14 cellular contexts compared by ENCODE assay signal in genomic region chr9:36164989-36165388, GRCh38. TPM values are rescaled to one million over a fixed set of nuclear protein-coding genes. Genes with fewer than 3 reads are reported as not detected.
DNase-seq lines count a peak whose midpoint lies in the region; ATAC-seq and TF ChIP-seq lines count a peak whose summit lies in the region.
"Had no signal": no experiment of that assay in that cellular context is flagged by ENCODE, and none has a peak within 500 bp of the region (broad histone marks: within the 10 kb centered on the region; RNA-seq: fewer than 3 reads in every experiment).

No MANE protein-coding gene starts in this region.

- TF ChIP-seq EP300 in stomach (IDR thresholded peaks at IDR 0.05) = no peak

- no peak overlapping the region for H4K5ac ChIP-seq in mesendoderm (ENCODE audit: low read length)

- no peaks in the 10 kb centered on the region for H3K79me1 ChIP-seq in mesendoderm (ENCODE audit: low read length)

- H3K27ac ChIP-seq in mesendoderm (ENCODE audit: low read depth, low read length) (no peak overlapping the region), stomach (peak overlapping the region in 3 of 5 donors; percentile 57 to 83 (median 77)), colonic mucosa (no peak overlapping the region)
- H3K27ac ChIP-seq: PC-9 had no signal

- H3K27me3 ChIP-seq in mesendoderm (ENCODE audit: insufficient read depth, low read length, poor library complexity) = no peaks in the 10 kb centered on the region
- peaks cover 0 to 6% (median 0%) of the 10 kb centered on the region in 3 donors for H3K27me3 ChIP-seq in stomach
- H3K27me3 ChIP-seq in colonic mucosa = no peaks in the 10 kb centered on the region

- H2BK5ac ChIP-seq in mesendoderm (ENCODE audit: low read length) = no peak overlapping the region

- H3K79me2 ChIP-seq in mesendoderm (ENCODE audit: control insufficient read depth, insufficient read depth, low read length) = no peaks in the 10 kb centered on the region

- H3K9me3 Mint-ChIP-seq in activated T-helper 1 cell treated with anti-CD3 and anti-CD28 coated beads, Interleukin-12 subunit alpha, Interleukin-12 subunit beta, Interleukin-2, Interleukin-4 antibody, amounts not matched to agents 30 ng/mL and 10 ng/mL and 1 ng/mL, durations not matched to agents 14 hours and 24 hours and 36 hours = no peaks in the 10 kb centered on the region

- WGBS in mesendoderm (ENCODE audit: extremely low coverage, insufficient coverage, low lambda C conversion rate) = no CpG with 5 or more reads among the region's 3 CpGs
- WGBS in stomach, 5 donors = 59 to 71% (median 66%) methylated on average over 3 of the region's 3 CpGs

- no peaks in the 10 kb centered on the region for H3K36me3 ChIP-seq in mesendoderm (ENCODE audit: control insufficient read depth, insufficient read depth, low read length)
- no peaks in the 10 kb centered on the region for H3K36me3 ChIP-seq in stomach
- no peaks in the 10 kb centered on the region for H3K36me3 ChIP-seq in colonic mucosa

- peaks cover 13% of the 10 kb centered on the region for H3K4me1 Mint-ChIP-seq in activated T-helper 1 cell treated with anti-CD3 and anti-CD28 coated beads, Interleukin-12 subunit alpha, Interleukin-12 subunit beta, Interleukin-2, Interleukin-4 antibody, amounts not matched to agents 30 ng/mL and 10 ng/mL and 1 ng/mL, durations not matched to agents 14 hours and 24 hours and 36 hours (ENCODE audit: low read depth)

- peaks cover 21% of the 10 kb centered on the region for H3K27me3 Mint-ChIP-seq in activated T-helper 1 cell treated with anti-CD3 and anti-CD28 coated beads, Interleukin-12 subunit alpha, Interleukin-12 subunit beta, Interleukin-2, Interleukin-4 antibody, amounts not matched to agents 30 ng/mL and 10 ng/mL and 1 ng/mL, durations not matched to agents 14 hours and 24 hours and 36 hours (ENCODE audit: insufficient read depth)

- H3K4me3 Mint-ChIP-seq in activated T-helper 1 cell treated with anti-CD3 and anti-CD28 coated beads, Interleukin-12 subunit alpha, Interleukin-12 subunit beta, Interleukin-2, Interleukin-4 antibody, amounts not matched to agents 30 ng/mL and 10 ng/mL and 1 ng/mL, durations not matched to agents 14 hours and 24 hours and 36 hours = peak overlapping the region; percentile 30

- no peaks in the 10 kb centered on the region for H3K9me3 ChIP-seq in stomach
- H3K9me3 ChIP-seq in colonic mucosa = no peaks in the 10 kb centered on the region

- H3K23ac ChIP-seq in mesendoderm (ENCODE audit: low read length) = peak overlapping the region; percentile 80

- H3K18ac ChIP-seq in mesendoderm (ENCODE audit: low read length) = no peak overlapping the region

- no peak overlapping the region for H3K4ac ChIP-seq in mesendoderm (ENCODE audit: low read depth, low read length)

- H2BK120ac ChIP-seq in mesendoderm (ENCODE audit: low read depth, low read length) = no peak overlapping the region

- no peak for TF ChIP-seq CTCF in stomach (IDR thresholded peaks at IDR 0.05)
- TF ChIP-seq CTCF in colonic mucosa (IDR thresholded peaks at IDR 0.05) = no peak

- H2BK15ac ChIP-seq in mesendoderm (replicated peaks; ENCODE audit: low read depth) = no peak overlapping the region

- no peak for TF ChIP-seq POLR2A in stomach (IDR thresholded peaks at IDR 0.05)

- H3K56ac ChIP-seq in mesendoderm (ENCODE audit: low read length) = peak overlapping the region; percentile 54

- no peak overlapping the region for H2AK5ac ChIP-seq in mesendoderm (ENCODE audit: low read length)

- H3K4me2 ChIP-seq in mesendoderm (ENCODE audit: low read length) = no peak overlapping the region
- H3K4me2 ChIP-seq: PC-9 had no signal

- ATAC-seq in HG02642 (IDR thresholded peaks at IDR 0.05; ENCODE audit: poor library complexity, unreplicated experiment) = no peak

- DNase-seq in NCI-H82 (lab: John Stamatoyannopoulos, UW) = peak; percentile 29
- no peak for DNase-seq in NCI-H82 treated with DMSO at 0.1 percent for 48 hours (lab: John Stamatoyannopoulos, UW; ENCODE audit: unreplicated experiment)
- DNase-seq in activated T-helper 1 cell treated with anti-CD3 and anti-CD28 coated beads, Interleukin-12 subunit alpha, Interleukin-12 subunit beta, Interleukin-2, Interleukin-4 antibody, amounts not matched to agents 30 ng/mL and 10 ng/mL and 1 ng/mL, durations not matched to agents 14 hours and 24 hours and 36 hours (ENCODE audit: low spot score) = no peak
- DNase-seq in mesendoderm = peak; percentile 60
- no peak for DNase-seq in stomach
- no peak for DNase-seq in MV-4-11 (lab: John Stamatoyannopoulos, UW)
- DNase-seq in colonic mucosa = no peak
- DNase-seq: activated T-cell treated with anti-CD3 and anti-CD28 coated beads, Interleukin-2, amount 50 U/mL, for 1 hour; NCI-H2171; PC-9; stimulated activated CD4-positive, alpha-beta T cell treated with anti-CD3 and anti-CD28 coated beads, Interleukin-1b, Interleukin-23, amount 100 ng/mL, for 48 hours; stimulated activated naive CD4-positive, alpha-beta T cell treated with Interleukin-2 at 50 U/mL for 16 hours had no signal

- peaks cover 15% of the 10 kb centered on the region for H3K36me3 Mint-ChIP-seq in activated T-helper 1 cell treated with anti-CD3 and anti-CD28 coated beads, Interleukin-12 subunit alpha, Interleukin-12 subunit beta, Interleukin-2, Interleukin-4 antibody, amounts not matched to agents 30 ng/mL and 10 ng/mL and 1 ng/mL, durations not matched to agents 14 hours and 24 hours and 36 hours (ENCODE audit: low read depth)

- H3K9ac ChIP-seq in mesendoderm (ENCODE audit: low read length) (peak overlapping the region; percentile 10), colonic mucosa (ENCODE audit: low read depth in 2 of 2, low read length in 2 of 2) (no peak overlapping the region)

- no peak overlapping the region for H4K8ac ChIP-seq in mesendoderm (ENCODE audit: low read depth, low read length)

- H3K4me3 ChIP-seq in mesendoderm (ENCODE audit: low read length) = no peak overlapping the region
- H3K4me3 ChIP-seq in stomach = no peak overlapping the region
- H3K4me3 ChIP-seq in colonic mucosa = no peak overlapping the region
- H3K4me3 ChIP-seq: PC-9 had no signal

- H3K27ac Mint-ChIP-seq in activated T-helper 1 cell treated with anti-CD3 and anti-CD28 coated beads, Interleukin-12 subunit alpha, Interleukin-12 subunit beta, Interleukin-2, Interleukin-4 antibody, amounts not matched to agents 30 ng/mL and 10 ng/mL and 1 ng/mL, durations not matched to agents 14 hours and 24 hours and 36 hours = no peak overlapping the region

- intact Hi-C loops in activated T-helper 1 cell treated with anti-CD3 and anti-CD28 coated beads, Interleukin-12 subunit alpha, Interleukin-12 subunit beta, Interleukin-2, Interleukin-4 antibody, amounts not matched to agents 30 ng/mL and 10 ng/mL and 1 ng/mL, durations not matched to agents 14 hours and 24 hours and 36 hours (cut with micrococcal nuclease) = no loop called here
- intact Hi-C loops in stomach (cut with DNase I; ENCODE audit: low total_unique reads) = loop anchor here (5.0 kb wide), 1 partner anchor 63 kb away; no protein-coding TSS in a partner anchor
- intact Hi-C loops in colonic mucosa (cut with DNase I) = no loop called here

- H3K4me1 ChIP-seq in mesendoderm (ENCODE audit: control insufficient read depth, low read depth, low read length) (peaks cover 18% of the 10 kb centered on the region), stomach (peaks cover 7 to 53% (median 26%) of the 10 kb centered on the region in 4 donors), colonic mucosa (peaks cover 3% of the 10 kb centered on the region)

RNA-seq across cellular contexts. Expression of gene CCIN, which starts 4.2 kb away (rescaled TPM):
- not detected in 2 replicates for total RNA-seq in activated T-helper 1 cell treated with anti-CD3 and anti-CD28 coated beads, Interleukin-12 subunit alpha, Interleukin-12 subunit beta, Interleukin-2, Interleukin-4 antibody, amounts not matched to agents 30 ng/mL and 10 ng/mL and 1 ng/mL, durations not matched to agents 14 hours and 24 hours and 36 hours
- polyA plus RNA-seq in mesendoderm (2013, experiment 1 of 2) = 0.44 TPM
- polyA plus RNA-seq in mesendoderm (2013, experiment 2 of 2) = 0.56 TPM
- 1 to 10 TPM in 2 of 5 donors, under 1 TPM in 1, not detected in 2; 0.45 to 1.3 (median 1.2) TPM for total RNA-seq in stomach
- polyA plus RNA-seq in stomach = under 1 TPM in 2 of 3 donors, not detected in 1; 0.08 to 0.31 TPM
- under 1 TPM in 1 of 2 donors, not detected in 1; 0.32 TPM for total RNA-seq in colonic mucosa
- total RNA-seq: PC-9 had no signal
- polyA plus RNA-seq: esophagus had no signal

RNA-seq across cellular contexts. Expression of gene CLTA, which starts 25.7 kb away (rescaled TPM):
- total RNA-seq in activated T-helper 1 cell treated with anti-CD3 and anti-CD28 coated beads, Interleukin-12 subunit alpha, Interleukin-12 subunit beta, Interleukin-2, Interleukin-4 antibody, amounts not matched to agents 30 ng/mL and 10 ng/mL and 1 ng/mL, durations not matched to agents 14 hours and 24 hours and 36 hours = 175 and 182 TPM in 2 replicates
- 250 TPM for polyA plus RNA-seq in mesendoderm (2013, experiment 1 of 2)
- 248 TPM for polyA plus RNA-seq in mesendoderm (2013, experiment 2 of 2)
- total RNA-seq in stomach (100 to 1,000 TPM in 3 of 5 donors, 10 to 100 TPM in 2; 25.1 to 890 (median 117) TPM), colonic mucosa (100 to 1,000 TPM; 210 to 312 TPM)
- polyA plus RNA-seq in stomach = 100 to 1,000 TPM; 164 to 322 (median 196) TPM

RNA-seq across cellular contexts. Expression of gene GLIPR2, which starts 28.5 kb away (rescaled TPM):
- total RNA-seq in activated T-helper 1 cell treated with anti-CD3 and anti-CD28 coated beads, Interleukin-12 subunit alpha, Interleukin-12 subunit beta, Interleukin-2, Interleukin-4 antibody, amounts not matched to agents 30 ng/mL and 10 ng/mL and 1 ng/mL, durations not matched to agents 14 hours and 24 hours and 36 hours = 26.3 and 27.5 TPM in 2 replicates
- 9.8 TPM for polyA plus RNA-seq in mesendoderm (2013, experiment 1 of 2)
- polyA plus RNA-seq in mesendoderm (2013, experiment 2 of 2) = 10.0 TPM
- total RNA-seq in stomach = 10 to 100 TPM in 4 of 5 donors, 1 to 10 TPM in 1; 3.5 to 40.6 (median 33.5) TPM
- 10 to 100 TPM; 22.0 to 37.9 (median 32.1) TPM for polyA plus RNA-seq in stomach
- total RNA-seq in colonic mucosa = 10 to 100 TPM; 33.1 to 44.9 TPM

Comparison
In these comparisons a context has a peak if more than half of its experiments do, and no peak if none do; other contexts are left out.
1. DNase-seq: peak in NCI-H82 (single experiment) and mesendoderm (single experiment); none in NCI-H82 treated with DMSO at 0.1 percent for 48 hours (single experiment), activated T-helper 1 cell treated with anti-CD3 and anti-CD28 coated beads, Interleukin-12 subunit alpha, Interleukin-12 subunit beta, Interleukin-2, Interleukin-4 antibody, amounts not matched to agents 30 ng/mL and 10 ng/mL and 1 ng/mL, durations not matched to agents 14 hours and 24 hours and 36 hours (single experiment), stomach (single experiment), MV-4-11 (single experiment) and colonic mucosa (single experiment).
2. H3K27ac ChIP-seq: peak in stomach (3 of 5); none in mesendoderm (single experiment) and colonic mucosa (single experiment).